In the genomic region with DNA sequence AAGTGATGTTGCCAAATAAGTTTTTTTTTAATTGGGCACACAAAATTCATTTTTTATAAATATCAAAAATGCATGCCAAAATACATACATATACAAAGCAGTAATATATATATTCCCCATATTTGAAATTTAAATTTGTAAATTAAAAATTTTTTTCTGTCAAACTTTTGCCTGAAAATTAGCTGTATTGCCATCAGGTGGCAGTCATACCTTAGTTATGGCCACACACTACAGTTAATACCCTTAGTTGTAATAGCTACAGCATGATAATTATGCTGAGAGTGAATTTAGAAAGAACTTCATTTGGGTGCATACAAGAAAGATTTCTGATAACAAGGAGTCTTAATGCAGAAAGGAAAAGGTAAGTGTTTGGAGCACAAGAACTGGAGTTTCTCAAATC, we compare ENCODE assay signal across 8 cellular contexts. TPM values are rescaled to one million over a fixed set of nuclear protein-coding genes. Genes with fewer than 3 reads are reported as not detected.
DNase-seq lines count a peak whose midpoint lies in the region; ATAC-seq and TF ChIP-seq lines count a peak whose summit lies in the region.

No MANE protein-coding gene starts in this region.

- peak; percentile 46 for TF ChIP-seq CTCF in MCF 10A (IDR thresholded peaks at IDR 0.05; ENCODE audit: unreplicated experiment)
- peak in 1 of 3 donors; percentile 16 for TF ChIP-seq CTCF in breast epithelium (IDR thresholded peaks at IDR 0.05)
- TF ChIP-seq CTCF in LNCAP (IDR thresholded peaks at IDR 0.05), result peak; percentile 53; the same call in 1 of the 2 replicates
- TF ChIP-seq CTCF in retinal pigment epithelial cell (conservative IDR thresholded peaks at IDR 0.05; ENCODE audit: low read depth, low read length), result peak; percentile 51

- no peak overlapping the region for H3K27ac ChIP-seq in breast epithelium

- POLR2A ChIA-PET in MCF 10A (lab: Yijun Ruan, JAX), result interaction anchor here (0.7 kb wide), 1 partner anchor 92 kb away, joined by 3 read pairs; no protein-coding TSS in a partner anchor

- H3K36me3 Mint-ChIP-seq in MCF 10A (ENCODE audit: insufficient read depth, unreplicated experiment), result no peaks in the 10 kb centered on the region

- DNase-seq in MCF 10A (ENCODE audit: unreplicated experiment) (peak; percentile 13), breast epithelium (ENCODE audit: low spot score in 2 of 2) (no peak), dermis blood vessel endothelial cell (peak; percentile 46), retinal pigment epithelial cell (ENCODE audit: low read depth) (no peak)
- no peak for DNase-seq in activated CD8-positive, alpha-beta memory T cell treated with anti-CD3 and anti-CD28 coated beads for 24 hours

- ATAC-seq in esophagus mucosa (no peak), GM19324 (IDR thresholded peaks at IDR 0.05; ENCODE audit: low FRiP score, unreplicated experiment) (no peak)

- H3K27me3 ChIP-seq in breast epithelium, result no peaks in the 10 kb centered on the region

- H3K4me1 ChIP-seq in breast epithelium, result no peaks in the 10 kb centered on the region

- no peaks in the 10 kb centered on the region for H3K4me1 Mint-ChIP-seq in MCF 10A (ENCODE audit: insufficient read depth, unreplicated experiment)

- no peak overlapping the region for H3K27ac Mint-ChIP-seq in MCF 10A (ENCODE audit: low read depth, unreplicated experiment)

- no peaks in the 10 kb centered on the region for H3K9me3 ChIP-seq in breast epithelium

- H3K4me3 Mint-ChIP-seq in MCF 10A (ENCODE audit: unreplicated experiment), result no peak overlapping the region

- intact Hi-C loops in MCF 10A (cut with micrococcal nuclease) (loop anchor here (1.0 to 10.0 kb wide), 5 partner anchors 166 to 492 kb away; a partner anchor contains a TSS), breast epithelium (cut with DNase I; ENCODE audit: low total_unique reads) (no loop called here)

- H3K9me3 Mint-ChIP-seq in MCF 10A (ENCODE audit: unreplicated experiment), result no peaks in the 10 kb centered on the region

- no peaks in the 10 kb centered on the region for H3K36me3 ChIP-seq in breast epithelium

- CTCF ChIA-PET in MCF 10A (lab: Yijun Ruan, JAX), result interaction anchor here (0.6 to 4.3 kb wide), 20 partner anchors 15 to 555 kb away, joined by 3 to 24 read pairs (median 5); a partner anchor contains a TSS

- no peaks in the 10 kb centered on the region for H3K27me3 Mint-ChIP-seq in MCF 10A (ENCODE audit: insufficient read depth, unreplicated experiment)

- no TSS peak for BruUV-seq in MCF 10A (replicated peaks; lab: Mats Ljungman, UMichigan)

- H3K4me3 ChIP-seq in breast epithelium, result no peak overlapping the region
- H3K4me3 ChIP-seq in retinal pigment epithelial cell (ENCODE audit: low read length), result no peak overlapping the region

- no peak for TF ChIP-seq POLR2A in breast epithelium (IDR thresholded peaks at IDR 0.05)

RNA-seq across cellular contexts. Expression of a gene that starts 46.2 kb away (rescaled TPM):
- 13.1 and 15.2 TPM in 2 replicates for total RNA-seq in MCF 10A (2022)
- total RNA-seq in breast epithelium, result 10 to 100 TPM; 12.6 to 14.7 (median 13.2) TPM
- total RNA-seq in dermis blood vessel endothelial cell, result 4.1 TPM in 2 replicates
- 11.7 TPM for total RNA-seq in esophagus mucosa

Comparison
In these comparisons a context has a peak if more than half of its experiments do, and no peak if none do; other contexts are left out.
1. DNase-seq: peak in MCF 10A (single experiment) and dermis blood vessel endothelial cell (single experiment); none in breast epithelium (0 of 2), retinal pigment epithelial cell (single experiment) and activated CD8-positive, alpha-beta memory T cell treated with anti-CD3 and anti-CD28 coated beads for 24 hours (single experiment).